8 cellular contexts compared by ENCODE assay signal in the genomic region with DNA sequence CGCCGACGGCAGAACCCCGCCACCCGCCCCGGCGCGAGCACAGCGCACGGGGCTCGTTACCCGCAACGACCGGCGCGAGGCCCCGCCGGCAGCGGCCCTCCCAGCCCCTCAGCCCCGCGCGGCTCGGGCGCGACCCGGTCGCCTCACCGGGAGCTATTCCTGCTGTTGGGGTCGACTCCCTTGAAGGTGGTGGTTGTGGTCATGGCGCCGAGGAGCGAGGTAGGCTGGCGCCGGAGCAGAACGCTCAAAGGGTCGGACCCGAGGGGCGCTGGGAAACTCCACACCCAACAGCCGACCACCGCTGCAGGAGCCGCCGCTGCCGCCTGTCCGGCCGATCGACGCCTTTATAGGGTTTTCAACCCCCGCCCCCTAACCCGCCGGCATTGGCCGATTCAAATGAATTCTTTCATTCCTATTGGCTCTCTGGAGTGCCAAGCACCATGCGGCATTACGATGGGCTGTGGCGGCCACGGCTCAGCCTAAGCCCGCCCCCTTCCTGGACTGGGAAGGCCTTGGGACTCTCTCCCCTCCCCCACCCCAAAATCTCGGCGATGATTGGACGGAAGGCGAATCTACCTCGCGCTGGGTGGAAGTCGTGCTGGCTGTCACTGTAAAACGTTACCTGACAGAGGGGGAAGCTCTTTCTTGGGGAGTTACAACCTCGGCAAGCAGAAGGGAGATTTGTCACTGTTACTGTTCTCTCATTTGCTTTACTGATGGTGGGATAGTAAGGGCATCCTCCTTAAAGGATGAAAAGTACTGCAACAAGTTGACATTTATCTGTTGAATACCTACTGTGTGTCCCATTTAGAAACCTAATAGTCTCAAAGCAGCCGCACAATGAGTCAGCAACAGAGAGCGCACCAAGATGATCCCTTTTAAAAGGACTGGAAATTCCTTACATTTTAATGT. TPM values are rescaled to one million over a fixed set of nuclear protein-coding genes. Genes with fewer than 3 reads are reported as not detected.
DNase-seq lines count a peak whose midpoint lies in the region; ATAC-seq, FAIRE-seq and TF ChIP-seq lines count a peak whose summit lies in the region.

A gene with protein sequence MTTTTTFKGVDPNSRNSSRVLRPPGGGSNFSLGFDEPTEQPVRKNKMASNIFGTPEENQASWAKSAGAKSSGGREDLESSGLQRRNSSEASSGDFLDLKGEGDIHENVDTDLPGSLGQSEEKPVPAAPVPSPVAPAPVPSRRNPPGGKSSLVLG (minus strand): TSS at position 318 of the 912 bp plus-strand sequence. CDS start 115 bp downstream, at position 203.

- DNase-seq in NCI-H2107 treated with DMSO at 0.1 percent for 48 hours (lab: John Stamatoyannopoulos, UW; ENCODE audit: unreplicated experiment), result peak; percentile 97
- peak; percentile 98 to 99 (median 99) for DNase-seq in body of pancreas
- DNase-seq in iPS DF 6.9 (ENCODE audit: low read depth, low spot score), result peak; percentile 96
- DNase-seq in skeletal muscle cell (ENCODE audit: low read depth), result peak; percentile 95

- H3K27me3 ChIP-seq in body of pancreas, result no peaks in the 10 kb centered on the region
- H3K27me3 ChIP-seq in iPS DF 6.9 (ENCODE audit: control insufficient read depth, insufficient read depth, low read length), result no peaks in the 10 kb centered on the region

- no peak for TF ChIP-seq CTCF in 22Rv1 (IDR thresholded peaks at IDR 0.05)
- TF ChIP-seq CTCF in body of pancreas (IDR thresholded peaks at IDR 0.05), result peak in 1 of 7 experiments; percentile 8

- intact Hi-C loops in body of pancreas (cut with DNase I), result no loop called here

- H3K4me3 ChIP-seq in body of pancreas (peak within 1 kb of the TSS; percentile 44 to 66), iPS DF 6.9 (ENCODE audit: low read length) (peak within 1 kb of the TSS; percentile 82), skeletal muscle cell (ENCODE audit: low read depth, low read length) (peak within 1 kb of the TSS; percentile 98)

- H3K36me3 ChIP-seq in body of pancreas (replicated peaks in 1 of 2; ENCODE audit: insufficient read depth in 1 of 2, low read depth in 2 of 2) (no peaks in the 10 kb centered on the region), iPS DF 6.9 (ENCODE audit: control insufficient read depth, insufficient read depth, low read length) (no peaks in the 10 kb centered on the region)

- WGBS in body of pancreas, 2 donors, result 2 to 13% methylated on average over 11 to 62 of the region's 67 CpGs
- WGBS in iPS DF 6.9 (ENCODE audit: insufficient coverage, insufficient read length), result no CpG with 5 or more reads among the region's 67 CpGs

- peak; percentile 98 to 99 (median 99) for TF ChIP-seq POLR2A in body of pancreas (IDR thresholded peaks at IDR 0.05)

- H3K9me3 ChIP-seq in body of pancreas (no peaks in the 10 kb centered on the region), iPS DF 6.9 (ENCODE audit: control insufficient read depth, insufficient read depth, low read length) (no peaks in the 10 kb centered on the region)

- peak; percentile 81 for FAIRE-seq in TTC549 (lab: Jason Lieb, UNC)

- ATAC-seq in GM18520 (IDR thresholded peaks at IDR 0.05; ENCODE audit: unreplicated experiment) (peak; percentile 91), HG03064 (IDR thresholded peaks at IDR 0.05; ENCODE audit: low read depth, unreplicated experiment) (peak; percentile 91), body of pancreas (peak; percentile 100)

- peak within 1 kb of the TSS; percentile 80 for H3K27ac ChIP-seq in 22Rv1
- H3K27ac ChIP-seq in body of pancreas, result peak within 1 kb of the TSS; percentile 13 to 81 (median 50)
- no peak within 1 kb of the TSS for H3K27ac ChIP-seq in iPS DF 6.9 (ENCODE audit: low read length)

- H3K4me1 ChIP-seq in body of pancreas, result peaks cover 16% of the 10 kb centered on the region
- H3K4me1 ChIP-seq in iPS DF 6.9 (ENCODE audit: control insufficient read depth, insufficient read depth, low read length), result no peaks in the 10 kb centered on the region; the same call in 1 of the 2 replicates

RNA-seq across cellular contexts. Expression of the gene that starts here (rescaled TPM):
- 10 to 100 TPM; 17.4 to 42.5 TPM for total RNA-seq in body of pancreas
